In the genomic region with DNA sequence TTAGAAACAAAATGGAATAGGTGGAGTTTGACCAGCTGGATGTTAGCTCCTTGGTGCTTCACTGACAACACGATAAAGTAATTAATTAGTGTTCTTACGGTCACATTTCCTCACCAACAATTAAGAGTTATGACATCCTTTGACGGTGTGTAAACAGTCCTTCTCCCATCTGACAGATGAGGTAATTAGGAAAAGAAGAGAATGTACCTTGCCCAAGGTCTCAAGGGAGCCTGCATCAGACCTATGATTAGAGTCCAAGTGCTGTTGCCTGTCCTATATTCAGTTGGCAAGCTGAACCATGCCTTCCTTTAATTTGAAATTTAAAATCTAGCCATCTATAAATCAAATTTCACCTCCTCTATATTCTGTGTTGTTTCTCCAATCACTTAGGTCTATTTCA, we compare ENCODE assay signal across 12 cellular contexts.
"Had no signal": no experiment of that assay in that cellular context is flagged by ENCODE, and none has a peak within 500 bp of the region (broad histone marks: within the 10 kb centered on the region; RNA-seq: fewer than 3 reads in every experiment).

No MANE protein-coding gene starts in this region.

- H3K9me3 ChIP-seq: stomach, thoracic aorta had no signal

- H3K36me3 ChIP-seq: cardiac muscle cell, stomach, thoracic aorta had no signal

- DNase-seq: activated CD4-positive, alpha-beta T cell treated with anti-CD3 and anti-CD28 coated beads for 48 hours; activated gamma-delta T cell; activated T-cell treated with anti-CD3 and anti-CD28 coated beads for 4 hours; foreskin keratinocyte; head of caudate nucleus; retina; stimulated activated CD4-positive, alpha-beta T cell treated with anti-CD3 and anti-CD28 coated beads, Interleukin-4, amount 100 ng/mL, for 4 hours; stomach had no signal

- H3K27me3 ChIP-seq: cardiac muscle cell, foreskin keratinocyte, stomach had no signal

- ATAC-seq: foreskin keratinocyte had no signal

- H3K4me3 Mint-ChIP-seq: mesothelial cell of epicardium had no signal

- H2AFZ ChIP-seq: parathyroid adenoma had no signal

- H3K4me1 ChIP-seq: parathyroid adenoma, stomach had no signal

- H3K27ac Mint-ChIP-seq: mesothelial cell of epicardium had no signal

- H3K79me2 ChIP-seq: parathyroid adenoma had no signal

- H3K4me3 ChIP-seq: cardiac muscle cell, stomach, thoracic aorta had no signal

- H3K27ac ChIP-seq: cardiac muscle cell, foreskin keratinocyte, parathyroid adenoma, stomach, thoracic aorta had no signal

- H3K4me1 Mint-ChIP-seq: mesothelial cell of epicardium had no signal

- H3K9ac ChIP-seq: parathyroid adenoma had no signal
